8 cellular contexts compared by ENCODE assay signal in genomic region chr11:117809236-117810055, GRCh38. TPM values are rescaled to one million over a fixed set of nuclear protein-coding genes. Genes with fewer than 3 reads are reported as not detected.
A peak's percentile ranks its signal among the peaks of the same experiment; 100 is the strongest.
DNase-seq lines count a peak whose midpoint lies in the region; ATAC-seq and TF ChIP-seq lines count a peak whose summit lies in the region.

No MANE protein-coding gene starts in this region.

- no peak overlapping the region for H3K23ac ChIP-seq in H9 (ENCODE audit: insufficient read length, low read depth, low read length)

- no peak overlapping the region for H3K4me3 ChIP-seq in fibroblast of pulmonary artery (replicated peaks; ENCODE audit: low read depth, low read length)

- ATAC-seq in CD4-positive, alpha-beta T cell (ENCODE audit: poor library complexity) = peak; percentile 79
- no peak for ATAC-seq in GM21515 (IDR thresholded peaks at IDR 0.05; ENCODE audit: unreplicated experiment)

- H2AFZ ChIP-seq in H9 (ENCODE audit: low read length) = no peak overlapping the region

- H2BK12ac ChIP-seq in H9 (ENCODE audit: insufficient read length, low read depth, low read length) = no peak overlapping the region

- no peak overlapping the region for H4K91ac ChIP-seq in H9 (ENCODE audit: insufficient read length, low read depth, low read length)

- no peak overlapping the region for H3K4me3 Mint-ChIP-seq in CD4-positive, alpha-beta T cell
- peak overlapping the region in 1 of 2 experiments; percentile 4; a peak in 2 of 5 replicates for H3K4me3 Mint-ChIP-seq in H9

- WGBS in H9 (ENCODE audit: extremely low coverage, insufficient read length, low lambda C conversion rate) = 100% methylated on average over 1 of the region's 22 CpGs

- H3K27me3 Mint-ChIP-seq in CD4-positive, alpha-beta T cell = no peaks in the 10 kb centered on the region
- peaks cover 37% of the 10 kb centered on the region for H3K27me3 Mint-ChIP-seq in H9 (ENCODE audit: low read depth)

- no peaks in the 10 kb centered on the region for H3K79me1 ChIP-seq in H9 (ENCODE audit: insufficient read depth, low read depth, low read length, poor library complexity, severe bottlenecking)

- H4K5ac ChIP-seq in H9 (ENCODE audit: insufficient read length, low read depth, low read length) = no peak overlapping the region

- no peak overlapping the region for H3K27ac ChIP-seq in CD4-positive, alpha-beta T cell (ENCODE audit: low read depth, low read length)
- no peak overlapping the region for H3K27ac ChIP-seq in H9 (ENCODE audit: insufficient read length, low read depth, low read length)

- no peak overlapping the region for H3K18ac ChIP-seq in H9 (ENCODE audit: insufficient read length, low read depth, low read length)

- DNase-seq in CD4-positive, alpha-beta T cell = peak in 6 of 10 experiments; percentile 34 to 54 (median 36)
- DNase-seq in H9 (peak; percentile 81), NCI-H526 treated with DMSO at 0.1 percent for 48 hours (lab: John Stamatoyannopoulos, UW) (peak; percentile 96), fibroblast of pulmonary artery (ENCODE audit: low read depth) (peak; percentile 44), nucleus accumbens (lab: John Stamatoyannopoulos, UW) (peak in 52 of 56 donors; percentile 34 to 90 (median 68)), germinal center (ENCODE audit: low spot score) (no peak)
- peak; percentile 50 for DNase-seq in activated T-cell treated with anti-CD3 and anti-CD28 coated beads, Interleukin-2, amount 50 U/mL, for 1 hour

- no peaks in the 10 kb centered on the region for H3K79me2 ChIP-seq in H9 (ENCODE audit: insufficient read depth, low read length)

- H4K20me1 ChIP-seq in H9 (ENCODE audit: control insufficient read depth, insufficient read depth, insufficient read length) = no peaks in the 10 kb centered on the region

- no peak overlapping the region for H2AK5ac ChIP-seq in H9 (ENCODE audit: insufficient read length, low read length)

- no peak overlapping the region for H3K56ac ChIP-seq in H9 (ENCODE audit: insufficient read length, low read depth, low read length)

- H3K9me3 ChIP-seq in CD4-positive, alpha-beta T cell (ENCODE audit: control insufficient read depth, low read length) = no peaks in the 10 kb centered on the region
- no peaks in the 10 kb centered on the region for H3K9me3 ChIP-seq in H9 (ENCODE audit: control insufficient read depth, low read depth, low read length)

- H3K4me1 ChIP-seq in H9 (ENCODE audit: insufficient read depth, low read length) = no peaks in the 10 kb centered on the region

- no peak overlapping the region for H3K4me2 ChIP-seq in H9 (ENCODE audit: insufficient read depth, insufficient read length, low read length)

- H2BK20ac ChIP-seq in H9 (ENCODE audit: low read depth, low read length, poor library complexity, severe bottlenecking) = no peak overlapping the region

- H2BK5ac ChIP-seq in H9 (ENCODE audit: insufficient read length, low read length) = no peak overlapping the region

- peaks cover 24% of the 10 kb centered on the region for H3K4me1 Mint-ChIP-seq in CD4-positive, alpha-beta T cell (ENCODE audit: low read depth)
- peaks cover 19 to 31% of the 10 kb centered on the region in 2 experiments for H3K4me1 Mint-ChIP-seq in H9

- H3K27me3 ChIP-seq in CD4-positive, alpha-beta T cell (ENCODE audit: control insufficient read depth, insufficient read depth, low read length) = no peaks in the 10 kb centered on the region
- no peaks in the 10 kb centered on the region for H3K27me3 ChIP-seq in H9 (ENCODE audit: insufficient read depth, low read length)

- H4K8ac ChIP-seq in H9 (replicated peaks; ENCODE audit: insufficient read length, low read depth, low read length) = no peak overlapping the region

- H3K9me3 Mint-ChIP-seq in CD4-positive, alpha-beta T cell = no peaks in the 10 kb centered on the region
- no peaks in the 10 kb centered on the region for H3K9me3 Mint-ChIP-seq in H9

- H3T11ph ChIP-seq in H9 (ENCODE audit: low read length) = no peak overlapping the region

- peak; percentile 49 for TF ChIP-seq CTCF in CD4-positive, alpha-beta T cell (IDR thresholded peaks at IDR 0.05)
- peak; percentile 68 for TF ChIP-seq CTCF in H9 (conservative IDR thresholded peaks at IDR 0.05)
- peak; percentile 45 for TF ChIP-seq CTCF in fibroblast of pulmonary artery (IDR thresholded peaks at IDR 0.05; ENCODE audit: low read length, missing control alignments)

- H2BK120ac ChIP-seq in H9 (ENCODE audit: low read depth, low read length, poor library complexity, severe bottlenecking) = no peak overlapping the region

- no peak overlapping the region for H3K27ac Mint-ChIP-seq in CD4-positive, alpha-beta T cell
- no peak overlapping the region for H3K27ac Mint-ChIP-seq in H9

- CTCF ChIA-PET in CD4-positive, alpha-beta T cell (lab: Charles Lee) = interaction anchor here (0.9 to 6.5 kb wide), 5 partner anchors 8 to 362 kb away, joined by 4 to 98 read pairs (median 21); no protein-coding TSS in a partner anchor

- no peak overlapping the region for H2BK15ac ChIP-seq in H9 (ENCODE audit: low read depth, low read length)

- no peak overlapping the region for H3K14ac ChIP-seq in H9 (ENCODE audit: insufficient read depth, low read length)

- H3K9ac ChIP-seq in H9 (ENCODE audit: extremely low read depth, insufficient read length, low read length) = no peak overlapping the region

- H3K23me2 ChIP-seq in H9 (ENCODE audit: insufficient read length, low read depth, low read length, poor library complexity, severe bottlenecking) = no peaks in the 10 kb centered on the region

- intact Hi-C loops in CD4-positive, alpha-beta T cell (cut with DNase I, micrococcal nuclease) = loop anchor here in 1 of 2 experiments (10.0 kb wide), 2 partner anchors 365 to 385 kb away; partner anchors contain the start of gene SCN2B

- no peak overlapping the region for H3K4ac ChIP-seq in H9 (ENCODE audit: low read depth, low read length)

- POLR2A ChIA-PET in CD4-positive, alpha-beta T cell (lab: Charles Lee) = interaction anchor here (1.0 to 1.3 kb wide), 4 partner anchors 14 to 243 kb away, joined by 3 read pairs; no protein-coding TSS in a partner anchor

- no peaks in the 10 kb centered on the region for H3K36me3 Mint-ChIP-seq in CD4-positive, alpha-beta T cell (ENCODE audit: low read depth)
- no peaks in the 10 kb centered on the region for H3K36me3 Mint-ChIP-seq in H9 (ENCODE audit: insufficient read depth in 1 of 3, low read depth in 3 of 3)

RNA-seq across cellular contexts. Expression of gene DSCAML1, which starts 12.4 kb away (rescaled TPM):
- total RNA-seq in CD4-positive, alpha-beta T cell = under 1 TPM; 0.22 to 0.61 TPM
- 0.15 and 0.42 TPM in 2 replicates for total RNA-seq in H9 (2021)

RNA-seq across cellular contexts. Expression of gene FXYD2, which starts 15.1 kb away (rescaled TPM):
- total RNA-seq in CD4-positive, alpha-beta T cell = 1 to 10 TPM; 1.7 to 2.1 TPM
- total RNA-seq in H9 (2021) = 0.70 and 0.79 TPM in 2 replicates
